In genomic region chr16:56910114-56910511, GRCh38 we compare ENCODE assay signal across 15 cellular contexts. TPM values are rescaled to one million over a fixed set of nuclear protein-coding genes. Genes with fewer than 3 reads are reported as not detected.
A peak's percentile ranks its signal among the peaks of the same experiment; 100 is the strongest.
DNase-seq lines count a peak whose midpoint lies in the region; ATAC-seq and TF ChIP-seq lines count a peak whose summit lies in the region.
"Had no signal": no experiment of that assay in that cellular context is flagged by ENCODE, and none has a peak within 500 bp of the region (broad histone marks: within the 10 kb centered on the region; RNA-seq: fewer than 3 reads in every experiment).

No MANE protein-coding gene starts in this region.

- H3K27me3 ChIP-seq in effector memory CD4-positive, alpha-beta T cell (replicated peaks; ENCODE audit: control insufficient read depth, insufficient read depth, low read length, poor library complexity, severe bottlenecking) = no peaks in the 10 kb centered on the region

- H3K36me3 ChIP-seq in effector memory CD4-positive, alpha-beta T cell (ENCODE audit: control insufficient read depth, insufficient read depth, low read length) = no peaks in the 10 kb centered on the region

- TF ChIP-seq CTCF in chondrocyte (IDR thresholded peaks at IDR 0.05) (no peak), progenitor cell of endocrine pancreas (IDR thresholded peaks at IDR 0.05; ENCODE audit: unreplicated experiment) (no peak)

- H3K4me1 Mint-ChIP-seq in chondrocyte (ENCODE audit: low read depth) = peaks cover 36% of the 10 kb centered on the region
- H3K4me1 Mint-ChIP-seq in progenitor cell of endocrine pancreas (ENCODE audit: low read depth) = peaks cover 50% of the 10 kb centered on the region

- H3K27ac ChIP-seq in effector memory CD4-positive, alpha-beta T cell (ENCODE audit: insufficient read depth, low read length, poor library complexity, severe bottlenecking) = no peak overlapping the region
- H3K27ac ChIP-seq: 22Rv1 had no signal

- H3K4me3 Mint-ChIP-seq in chondrocyte (ENCODE audit: unreplicated experiment) (no peak overlapping the region), progenitor cell of endocrine pancreas (ENCODE audit: low read depth) (no peak overlapping the region)
- H3K4me3 Mint-ChIP-seq: activated CD8-positive, alpha-beta T cell treated with anti-CD3 and anti-CD28 coated beads, Interleukin-2, amount 10 ng/mL, durations not matched to agents 7 days and 5 days had no signal

- H3K27ac Mint-ChIP-seq in chondrocyte (ENCODE audit: unreplicated experiment) (peak overlapping the region; percentile 59), progenitor cell of endocrine pancreas (peak overlapping the region; percentile 51)
- H3K27ac Mint-ChIP-seq: activated CD8-positive, alpha-beta T cell treated with anti-CD3 and anti-CD28 coated beads, Interleukin-2, amount 10 ng/mL, durations not matched to agents 7 days and 5 days had no signal

- H3K9me3 ChIP-seq in effector memory CD4-positive, alpha-beta T cell (ENCODE audit: control insufficient read depth, low read length) = no peaks in the 10 kb centered on the region
- H3K9me3 ChIP-seq: mucosa of descending colon had no signal

- H3K27me3 Mint-ChIP-seq in chondrocyte (ENCODE audit: low read depth) = no peaks in the 10 kb centered on the region
- peaks cover 3% of the 10 kb centered on the region for H3K27me3 Mint-ChIP-seq in progenitor cell of endocrine pancreas

- H3K36me3 Mint-ChIP-seq in chondrocyte (ENCODE audit: low read depth) (peaks cover 3% of the 10 kb centered on the region), progenitor cell of endocrine pancreas (ENCODE audit: insufficient read depth) (no peaks in the 10 kb centered on the region)

- H3K4me3 ChIP-seq in effector memory CD4-positive, alpha-beta T cell (ENCODE audit: insufficient read depth, low read depth, low read length, poor library complexity, severe bottlenecking) = no peak overlapping the region
- H3K4me3 ChIP-seq: mucosa of descending colon had no signal

- H3K9me3 Mint-ChIP-seq in chondrocyte (ENCODE audit: low read depth) (no peaks in the 10 kb centered on the region), progenitor cell of endocrine pancreas (ENCODE audit: low read depth) (peaks cover 4% of the 10 kb centered on the region)

- DNase-seq in DMS53 (lab: John Stamatoyannopoulos, UW) = peak; percentile 27
- DNase-seq in DMS53 treated with DMSO at 0.1 percent for 48 hours (lab: John Stamatoyannopoulos, UW; ENCODE audit: unreplicated experiment) = no peak
- peak; percentile 52 for DNase-seq in LHCN-M2 (ENCODE audit: low read depth)
- DNase-seq in chondrocyte (ENCODE audit: low spot score) = no peak
- no peak for DNase-seq in progenitor cell of endocrine pancreas (ENCODE audit: low spot score, unreplicated experiment)
- no peak for DNase-seq in effector memory CD4-positive, alpha-beta T cell
- no peak for DNase-seq in ureter (ENCODE audit: low spot score)
- DNase-seq: activated CD8-positive, alpha-beta T cell treated with anti-CD3 and anti-CD28 coated beads, Interleukin-2, amount 10 ng/mL, durations not matched to agents 7 days and 5 days; activated gamma-delta T cell treated with Interleukin-2 at 50 U/mL for 16 hours; mucosa of descending colon; NCI-H2081 had no signal

- H3K4me1 ChIP-seq in effector memory CD4-positive, alpha-beta T cell (ENCODE audit: control insufficient read depth, insufficient read depth, low read length, poor library complexity, severe bottlenecking) = no peaks in the 10 kb centered on the region

- ATAC-seq in GM19351 (IDR thresholded peaks at IDR 0.05; ENCODE audit: unreplicated experiment) = no peak
- ATAC-seq: mucosa of descending colon had no signal

RNA-seq across cellular contexts. Expression of gene HERPUD1, which starts 21.8 kb away (rescaled TPM):
- total RNA-seq in LHCN-M2 (2014; rRNA removed) (235 and 314 TPM in 2 replicates), chondrocyte (146 to 236 TPM (median 223 TPM) in 3 replicates), progenitor cell of endocrine pancreas (70.0 and 85.9 TPM in 2 replicates), ureter (171 TPM)
- polyA plus RNA-seq in LHCN-M2 (2012) = 141 TPM

RNA-seq across cellular contexts. Expression of gene SLC12A3, which starts 45.1 kb away (rescaled TPM):
- 0.11 TPM in 1 of 2 replicates, not detected in the other for total RNA-seq in LHCN-M2 (2014; rRNA removed)
- 0.05 TPM for polyA plus RNA-seq in LHCN-M2 (2012)
- total RNA-seq in chondrocyte = not detected in 3 replicates
- total RNA-seq in progenitor cell of endocrine pancreas = not detected in 2 replicates
- total RNA-seq in ureter = not detected
- total RNA-seq: activated CD8-positive, alpha-beta T cell treated with anti-CD3 and anti-CD28 coated beads, Interleukin-2, amount 10 ng/mL, durations not matched to agents 7 days and 5 days; glomerular endothelial cell; mucosa of descending colon; pulmonary artery endothelial cell had no signal

RNA-seq across cellular contexts. Expression of gene CETP, which starts 51.6 kb away (rescaled TPM):
- total RNA-seq in LHCN-M2 (2014; rRNA removed) (not detected in 2 replicates), chondrocyte (not detected in 3 replicates), progenitor cell of endocrine pancreas (not detected in 2 replicates), ureter (0.42 TPM)
- 0.07 TPM for polyA plus RNA-seq in LHCN-M2 (2012)
- total RNA-seq: activated CD8-positive, alpha-beta T cell treated with anti-CD3 and anti-CD28 coated beads, Interleukin-2, amount 10 ng/mL, durations not matched to agents 7 days and 5 days had no signal

Comparison
In these comparisons a context has a peak if more than half of its experiments do, and no peak if none do; other contexts are left out.
1. DNase-seq: peak in DMS53 (single experiment) and LHCN-M2 (single experiment); none in DMS53 treated with DMSO at 0.1 percent for 48 hours (single experiment), chondrocyte (single experiment), progenitor cell of endocrine pancreas (single experiment), effector memory CD4-positive, alpha-beta T cell (0 of 3) and ureter (single experiment).